In the genomic region with DNA sequence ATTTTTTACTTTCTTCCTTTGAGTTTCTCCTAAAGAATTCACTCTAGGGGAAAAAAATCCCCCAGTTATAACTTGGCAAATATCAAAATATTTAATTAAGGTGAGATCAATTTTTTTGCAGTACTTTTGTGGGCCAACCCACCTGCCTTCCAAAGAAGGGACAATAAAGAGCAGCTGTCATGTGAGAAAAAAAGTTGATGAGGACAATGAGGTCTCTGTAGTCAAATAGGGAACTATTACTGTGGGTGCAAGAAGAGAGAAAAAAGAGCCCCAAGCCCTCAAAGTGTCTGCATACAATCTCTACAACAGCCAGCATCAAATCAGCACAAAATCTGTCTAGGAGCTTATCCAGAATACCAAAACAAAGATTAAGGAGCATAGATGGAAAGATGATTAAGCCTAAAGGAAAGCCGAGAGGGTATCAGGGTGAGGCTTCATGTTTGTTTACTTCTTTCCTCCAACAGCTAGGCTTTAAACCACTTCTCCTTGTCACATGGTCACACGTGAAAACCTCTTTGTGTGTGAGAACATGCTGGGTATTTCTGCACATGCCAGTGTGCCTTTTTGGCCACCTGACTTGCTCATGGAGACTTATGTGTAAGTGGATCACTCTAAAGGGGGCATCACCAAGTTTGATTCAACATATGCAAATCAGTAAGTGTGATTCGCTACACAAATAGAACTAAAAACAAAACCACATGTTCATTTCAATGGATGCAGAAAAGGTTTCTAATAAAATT, we compare ENCODE assay signal across 22 cellular contexts. TPM values are rescaled to one million over a fixed set of nuclear protein-coding genes. Genes with fewer than 3 reads are reported as not detected.
DNase-seq lines count a peak whose midpoint lies in the region; ATAC-seq and TF ChIP-seq lines count a peak whose summit lies in the region.
"Had no signal": no experiment of that assay in that cellular context is flagged by ENCODE, and none has a peak within 500 bp of the region (broad histone marks: within the 10 kb centered on the region; RNA-seq: fewer than 3 reads in every experiment).

No MANE protein-coding gene starts in this region.

- H3K4me1 ChIP-seq in CD8-positive, alpha-beta memory T cell (ENCODE audit: insufficient read depth, low read length) = peaks cover 8% of the 10 kb centered on the region
- H3K4me1 ChIP-seq in left lung = peaks cover 0 to 14% of the 10 kb centered on the region in 2 donors

- H3K27ac Mint-ChIP-seq in CD14-positive monocyte (peak overlapping the region in 6 of 7 donors; percentile 26 to 88 (median 39)), endothelial cell (ENCODE audit: unreplicated experiment) (no peak overlapping the region)
- peak overlapping the region; percentile 41 to 91 (median 61) for H3K27ac Mint-ChIP-seq in CD8-positive, alpha-beta memory T cell

- peaks cover 8 to 15% of the 10 kb centered on the region in 2 donors for H3K36me3 Mint-ChIP-seq in CD14-positive monocyte
- H3K36me3 Mint-ChIP-seq in CD8-positive, alpha-beta memory T cell = peaks cover 0 to 26% (median 2%) of the 10 kb centered on the region in 3 donors
- H3K36me3 Mint-ChIP-seq in endothelial cell (ENCODE audit: low read depth, unreplicated experiment) = no peaks in the 10 kb centered on the region

- H3K36me3 ChIP-seq in CD8-positive, alpha-beta memory T cell (ENCODE audit: insufficient read depth, low read length) = no peaks in the 10 kb centered on the region
- H3K36me3 ChIP-seq in left lung = no peaks in the 10 kb centered on the region

- no peak for TF ChIP-seq CTCF in CD14-positive monocyte (IDR thresholded peaks at IDR 0.05)
- no peak for TF ChIP-seq CTCF in left lung (IDR thresholded peaks at IDR 0.05)
- TF ChIP-seq CTCF in GM20000 (IDR thresholded peaks at IDR 0.05; ENCODE audit: extremely low read depth, missing control alignments) = no peak
- TF ChIP-seq CTCF in endothelial cell (IDR thresholded peaks at IDR 0.05; ENCODE audit: unreplicated experiment) = no peak

- H3K4me1 Mint-ChIP-seq in CD14-positive monocyte (peaks cover 22% of the 10 kb centered on the region), endothelial cell (ENCODE audit: unreplicated experiment) (no peaks in the 10 kb centered on the region)
- peaks cover 20 to 43% (median 31%) of the 10 kb centered on the region in 3 donors for H3K4me1 Mint-ChIP-seq in CD8-positive, alpha-beta memory T cell

- H3K27me3 Mint-ChIP-seq in CD14-positive monocyte (ENCODE audit: low read depth in 3 of 3) (no peaks in the 10 kb centered on the region), endothelial cell (ENCODE audit: unreplicated experiment) (no peaks in the 10 kb centered on the region)
- no peaks in the 10 kb centered on the region for H3K27me3 Mint-ChIP-seq in CD8-positive, alpha-beta memory T cell

- DNase-seq in CD14-positive monocyte (ENCODE audit: low spot score) (no peak), SK-MEL-5 (ENCODE audit: low read depth, low spot score) (peak; percentile 78), left lung (no peak), GM20000 (ENCODE audit: low spot score) (no peak), medulla oblongata (ENCODE audit: extremely low spot score) (no peak), endothelial cell (ENCODE audit: low spot score) (no peak)
- DNase-seq in CD8-positive, alpha-beta memory T cell = no peak
- DNase-seq: C1 segment of cervical spinal cord, DMS 273 treated with DMSO at 0.1 percent for 48 hours, DND-41, NCI-H1105, NCI-H2081, NCI-H2171 treated with DMSO at 0.1 percent for 48 hours, NCI-H446 treated with DMSO at 0.1 percent for 48 hours, NCI-H69, PC-3, RPMI8226, SHP77 treated with DMSO at 0.1 percent for 48 hours had no signal

- POLR2A ChIA-PET in CD8-positive, alpha-beta memory T cell (lab: Charles Lee) = no interaction called here

- in situ Hi-C loops in SK-MEL-5 (cut with HindIII; ENCODE audit: low pct_unique_long_range_greater_than_20kb, low sequenced_read_pairs) = no loop called here

- CTCF ChIA-PET in CD8-positive, alpha-beta memory T cell (lab: Charles Lee) = interaction anchor here (1.5 kb wide), 1 partner anchor 14 kb away, joined by 3 read pairs; no protein-coding TSS in a partner anchor

- H3K27ac ChIP-seq in CD8-positive, alpha-beta memory T cell (ENCODE audit: low read depth, low read length) = no peak overlapping the region
- peak overlapping the region in 1 of 2 donors; percentile 57 for H3K27ac ChIP-seq in left lung

- H3K4me3 Mint-ChIP-seq in CD14-positive monocyte (peak overlapping the region in 1 of 2 donors; percentile 33), endothelial cell (ENCODE audit: unreplicated experiment) (no peak overlapping the region)
- H3K4me3 Mint-ChIP-seq in CD8-positive, alpha-beta memory T cell = peak overlapping the region in 5 of 7 donors; percentile 12 to 51 (median 39)

- no peaks in the 10 kb centered on the region for H3K27me3 ChIP-seq in CD8-positive, alpha-beta memory T cell (ENCODE audit: insufficient read depth, low read length, poor library complexity, severe bottlenecking)
- no peaks in the 10 kb centered on the region for H3K27me3 ChIP-seq in left lung

- no peaks in the 10 kb centered on the region for H3K9me3 ChIP-seq in CD8-positive, alpha-beta memory T cell (ENCODE audit: low read length)
- peaks cover 0 to 15% of the 10 kb centered on the region in 2 donors for H3K9me3 ChIP-seq in left lung

- no peak overlapping the region for H3K4me3 ChIP-seq in CD8-positive, alpha-beta memory T cell (ENCODE audit: low read length)
- no peak overlapping the region for H3K4me3 ChIP-seq in left lung
- H3K4me3 ChIP-seq: K562 had no signal

- ATAC-seq in left lung = peak; percentile 23
- ATAC-seq: HCT116, K562, PC-3, SK-N-SH treated with all-trans-retinoic acid at 6 μM for 48 hours had no signal

- intact Hi-C loops in CD14-positive monocyte (cut with micrococcal nuclease) (no loop called here), left lung (cut with DNase I) (no loop called here)

- H3K9me3 Mint-ChIP-seq in CD14-positive monocyte (peaks cover 3 to 11% (median 7%) of the 10 kb centered on the region in 7 donors), endothelial cell (ENCODE audit: unreplicated experiment) (no peaks in the 10 kb centered on the region)
- peaks cover 0 to 21% (median 12%) of the 10 kb centered on the region in 5 donors for H3K9me3 Mint-ChIP-seq in CD8-positive, alpha-beta memory T cell

RNA-seq across cellular contexts. Expression of a gene that starts 19.2 kb away (rescaled TPM):
- 100 to 1,000 TPM in 1 of 2 donors, 10 to 100 TPM in 1; 75.3 to 141 TPM for polyA plus RNA-seq in CD14-positive monocyte
- total RNA-seq in CD8-positive, alpha-beta memory T cell = 10 to 100 TPM; 75.9 to 84.2 TPM
- 282 TPM for polyA plus RNA-seq in CD8-positive, alpha-beta memory T cell
- 29.1 and 31.6 TPM in 2 replicates for total RNA-seq in SK-MEL-5 (2014; rRNA removed; shearing (Covaris generic))
- polyA plus RNA-seq in SK-MEL-5 (2015; cell fraction: cytosol; rRNA removed) = 28.7 and 41.3 TPM in 2 replicates
- 68.2 and 72.5 TPM in 2 replicates for polyA plus RNA-seq in SK-MEL-5 (2015; cell fraction: nucleus; rRNA removed)
- total RNA-seq in left lung (10 to 100 TPM; 24.4 to 93.7 TPM), endothelial cell (ENCODE audit: unreplicated experiment) (0.31 TPM)
- total RNA-seq: G401 had no signal

Comparison
In these comparisons a context has a peak if more than half of its experiments do, and no peak if none do; other contexts are left out.
1. RNA of a gene that starts 19.2 kb away (total RNA-seq): 24.4 to 93.7 TPM in left lung, 75.9 to 84.2 TPM in CD8-positive, alpha-beta memory T cell and 29.1 to 31.6 TPM in SK-MEL-5; 0.31 TPM in endothelial cell (single experiment); every median in the first group is over 10 times any median in the second.